Comparison of ENCODE assay signal across 8 cellular contexts in the genomic region with DNA sequence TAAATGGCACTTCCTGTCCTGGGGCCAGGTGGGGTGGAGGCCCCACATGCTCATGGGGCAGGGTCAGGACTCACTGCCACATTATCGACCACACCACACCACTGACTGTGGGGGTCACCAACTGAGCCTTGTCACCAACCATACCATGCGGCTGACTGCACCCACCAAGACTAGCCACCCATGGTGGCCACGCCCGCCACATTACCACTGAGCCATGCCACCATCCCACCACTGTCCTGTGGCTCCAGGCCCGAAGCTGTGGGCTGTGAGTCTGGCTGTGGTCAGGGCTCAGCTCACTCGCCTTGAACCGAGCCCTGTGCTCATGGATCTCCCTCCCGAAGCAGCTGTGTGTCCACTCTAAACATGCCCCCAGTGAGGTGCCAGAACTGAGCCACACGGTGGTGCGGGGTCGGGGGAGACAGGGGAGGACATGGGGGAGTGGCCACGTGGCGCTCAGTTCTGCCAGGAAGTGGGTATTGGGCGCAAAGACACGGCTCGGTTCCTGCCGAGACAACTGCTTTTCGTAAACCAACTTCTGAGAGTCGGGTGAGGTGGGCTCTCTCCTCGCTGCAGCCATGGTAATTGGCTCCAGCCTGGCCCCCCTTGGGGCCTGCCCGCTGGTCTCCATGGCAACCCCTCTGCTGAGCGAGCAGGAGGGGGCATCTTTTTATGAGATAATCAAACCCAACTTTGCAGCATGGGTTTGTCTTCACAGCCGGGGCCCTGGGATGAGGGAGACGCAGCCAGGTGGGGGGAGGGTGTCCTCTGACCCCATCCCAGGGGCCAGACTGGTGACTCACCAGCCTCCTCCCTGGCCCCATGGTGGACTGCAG. TPM values are rescaled to one million over a fixed set of nuclear protein-coding genes. Genes with fewer than 3 reads are reported as not detected.
DNase-seq lines count a peak whose midpoint lies in the region; TF ChIP-seq lines count a peak whose summit lies in the region.

No MANE protein-coding gene starts in this region.

- H3K4me1 Mint-ChIP-seq in glutamatergic neuron (ENCODE audit: low read depth, unreplicated experiment), result peaks cover 35% of the 10 kb centered on the region
- H3K4me1 Mint-ChIP-seq in type B pancreatic cell (ENCODE audit: unreplicated experiment), result peaks cover 17% of the 10 kb centered on the region

- H3K4me3 Mint-ChIP-seq in glutamatergic neuron (ENCODE audit: unreplicated experiment), result peak overlapping the region; percentile 74
- H3K4me3 Mint-ChIP-seq in type B pancreatic cell, result peak overlapping the region; percentile 44

- TF ChIP-seq CTCF in glutamatergic neuron (IDR thresholded peaks at IDR 0.05; ENCODE audit: partially characterized antibody, unreplicated experiment), result no peak
- TF ChIP-seq CTCF in type B pancreatic cell (conservative IDR thresholded peaks at IDR 0.05), result no peak

- H3K9me3 Mint-ChIP-seq in glutamatergic neuron (ENCODE audit: unreplicated experiment), result peaks cover 7% of the 10 kb centered on the region
- H3K9me3 Mint-ChIP-seq in type B pancreatic cell, result no peaks in the 10 kb centered on the region

- H3K27ac Mint-ChIP-seq in glutamatergic neuron (ENCODE audit: unreplicated experiment) (peak overlapping the region; percentile 33), type B pancreatic cell (peak overlapping the region; percentile 53)

- H3K27me3 Mint-ChIP-seq in glutamatergic neuron (ENCODE audit: unreplicated experiment), result peaks cover 13% of the 10 kb centered on the region
- no peaks in the 10 kb centered on the region for H3K27me3 Mint-ChIP-seq in type B pancreatic cell

- H3K36me3 Mint-ChIP-seq in glutamatergic neuron (ENCODE audit: unreplicated experiment), result no peaks in the 10 kb centered on the region
- no peaks in the 10 kb centered on the region for H3K36me3 Mint-ChIP-seq in type B pancreatic cell

- peak; percentile 42 for DNase-seq in stimulated activated CD4-positive, alpha-beta T cell treated with anti-CD3 and anti-CD28 coated beads, Interleukin-15, amount 100 ng/mL, for 24 hours
- DNase-seq in stimulated activated CD4-positive, alpha-beta T cell treated with anti-CD3 and anti-CD28 coated beads, Interleukin-2, amount 100 ng/mL, for 48 hours, result no peak
- peak; percentile 52 for DNase-seq in activated CD8-positive, alpha-beta memory T cell treated with anti-CD3 and anti-CD28 coated beads, Interleukin-2, amount 50 U/mL, for 1 hour (ENCODE audit: extremely low read depth)
- DNase-seq in glutamatergic neuron (peak; percentile 73), type B pancreatic cell (ENCODE audit: extremely low spot score, unreplicated experiment) (no peak), OCI-M1 (lab: John Stamatoyannopoulos, UW) (no peak), SHP77 treated with DMSO at 0.1 percent for 48 hours (lab: John Stamatoyannopoulos, UW) (no peak), HuH-7.5 (ENCODE audit: low spot score) (no peak)

RNA-seq across cellular contexts. Expression of gene RTN4R, which starts 23.2 kb away (rescaled TPM):
- 38.3 TPM for total RNA-seq in glutamatergic neuron (ENCODE audit: unreplicated experiment)
- total RNA-seq in type B pancreatic cell (ENCODE audit: low replicate concordance), result 9.0 and 12.8 TPM in 2 replicates

Comparison
In these comparisons a context has a peak if more than half of its experiments do, and no peak if none do; other contexts are left out.
1. DNase-seq: peak in stimulated activated CD4-positive, alpha-beta T cell treated with anti-CD3 and anti-CD28 coated beads, Interleukin-15, amount 100 ng/mL, for 24 hours (single experiment), activated CD8-positive, alpha-beta memory T cell treated with anti-CD3 and anti-CD28 coated beads, Interleukin-2, amount 50 U/mL, for 1 hour (single experiment) and glutamatergic neuron (single experiment); none in stimulated activated CD4-positive, alpha-beta T cell treated with anti-CD3 and anti-CD28 coated beads, Interleukin-2, amount 100 ng/mL, for 48 hours (0 of 2), type B pancreatic cell (single experiment), OCI-M1 (single experiment), SHP77 treated with DMSO at 0.1 percent for 48 hours (single experiment) and HuH-7.5 (single experiment).